8 cellular contexts compared by ENCODE assay signal in genomic region chr11:117178210-117179034, GRCh38. TPM values are rescaled to one million over a fixed set of nuclear protein-coding genes. Genes with fewer than 3 reads are reported as not detected.
DNase-seq lines count a peak whose midpoint lies in the region; ATAC-seq and TF ChIP-seq lines count a peak whose summit lies in the region.

Gene SIDT2, plus strand, starts transcription at chr11:117178743. Its CDS starts 521 bp downstream, at chr11:117179264.

- no peak within 1 kb of the TSS for H3K27ac ChIP-seq in KMS-11
- peak within 1 kb of the TSS; percentile 89 to 99 (median 94) for H3K27ac ChIP-seq in Peyer's patch
- H3K27ac ChIP-seq in muscle layer of colon (ENCODE audit: low read depth, low read length): peak within 1 kb of the TSS; percentile 91

- peak; percentile 94 to 99 for TF ChIP-seq POLR2A in Peyer's patch (IDR thresholded peaks at IDR 0.05)

- no peaks in the 10 kb centered on the region for H4K20me1 ChIP-seq in KMS-11 (ENCODE audit: insufficient read depth)

- H3K9ac ChIP-seq in KMS-11: peak within 1 kb of the TSS; percentile 48; the same call in 1 of the 2 replicates
- peak within 1 kb of the TSS; percentile 70 for H3K9ac ChIP-seq in muscle layer of colon (ENCODE audit: low read length)

- no peak for TF ChIP-seq CTCF in KMS-11 (conservative IDR thresholded peaks at IDR 0.05; ENCODE audit: low read depth, low read length)
- peak in 4 of 6 experiments; percentile 7 to 38 (median 16) for TF ChIP-seq CTCF in Peyer's patch (IDR thresholded peaks at IDR 0.05)

- H3K9me3 ChIP-seq in Peyer's patch (no peaks in the 10 kb centered on the region), muscle layer of colon (ENCODE audit: low read length) (no peaks in the 10 kb centered on the region)

- DNase-seq in DMS53 (lab: John Stamatoyannopoulos, UW): peak; percentile 93
- DNase-seq in Peyer's patch: peak; percentile 96 to 98 (median 96)
- DNase-seq in activated T-cell treated with anti-CD3 and anti-CD28 coated beads, Interleukin-2, amount 50 U/mL, for 48 hours: peak; percentile 88 to 91
- DNase-seq in stimulated activated CD8-positive, alpha-beta memory T cell treated with anti-CD3 and anti-CD28 coated beads, Interleukin-7, amount 100 ng/mL, for 24 hours (ENCODE audit: low read depth): peak; percentile 76

- no peaks in the 10 kb centered on the region for H3K36me3 ChIP-seq in KMS-11 (ENCODE audit: insufficient read depth)
- H3K36me3 ChIP-seq in Peyer's patch: peaks cover 0 to 21% (median 0%) of the 10 kb centered on the region in 3 donors
- peaks cover 11% of the 10 kb centered on the region for H3K36me3 ChIP-seq in muscle layer of colon (ENCODE audit: insufficient read depth, low read length)

- H3K27me3 ChIP-seq in KMS-11 (ENCODE audit: insufficient read depth, low read depth): no peaks in the 10 kb centered on the region
- no peaks in the 10 kb centered on the region for H3K27me3 ChIP-seq in Peyer's patch
- no peaks in the 10 kb centered on the region for H3K27me3 ChIP-seq in muscle layer of colon (ENCODE audit: control insufficient read depth in 1 of 2, insufficient read depth in 2 of 2, low read length in 2 of 2)

- no peaks in the 10 kb centered on the region for H3K79me2 ChIP-seq in KMS-11 (ENCODE audit: insufficient read depth, low read depth)

- peak; percentile 91 for ATAC-seq in GM21723 (IDR thresholded peaks at IDR 0.05; ENCODE audit: unreplicated experiment)
- peak; percentile 91 for ATAC-seq in esophagus mucosa

- H3K4me1 ChIP-seq in KMS-11 (ENCODE audit: low read depth, poor library complexity, severe bottlenecking): peaks cover 19% of the 10 kb centered on the region
- H3K4me1 ChIP-seq in Peyer's patch: peaks cover 4 to 33% (median 9%) of the 10 kb centered on the region in 4 donors
- H3K4me1 ChIP-seq in muscle layer of colon (ENCODE audit: insufficient read depth, low read length): peaks cover 30% of the 10 kb centered on the region

- H2AFZ ChIP-seq in KMS-11 (ENCODE audit: low read depth): peak within 1 kb of the TSS; percentile 61

- no peak within 1 kb of the TSS for H3K4me3 ChIP-seq in KMS-11 (IDR thresholded peaks at IDR 0.05; ENCODE audit: insufficient read depth, low read depth, low read length)
- peak within 1 kb of the TSS; percentile 80 to 99 (median 92) for H3K4me3 ChIP-seq in Peyer's patch
- H3K4me3 ChIP-seq in muscle layer of colon (ENCODE audit: low read depth in 1 of 2, low read length in 2 of 2): peak within 1 kb of the TSS; percentile 72 to 95

- peak within 1 kb of the TSS; percentile 91 for H3K4me2 ChIP-seq in KMS-11

RNA-seq across cellular contexts. Expression of gene SIDT2, which starts in this region (rescaled TPM):
- total RNA-seq in Peyer's patch (100 to 1,000 TPM in 3 of 4 donors, 10 to 100 TPM in 1; 69.3 to 201 (median 162) TPM), esophagus mucosa (9.8 TPM)
